10 cellular contexts compared by ENCODE assay signal in genomic region chr9:128911529-128912035, GRCh38. TPM values are rescaled to one million over a fixed set of nuclear protein-coding genes. Genes with fewer than 3 reads are reported as not detected.
DNase-seq lines count a peak whose midpoint lies in the region; ATAC-seq and TF ChIP-seq lines count a peak whose summit lies in the region.
"Had no signal": no experiment of that assay in that cellular context is flagged by ENCODE, and none has a peak within 500 bp of the region (broad histone marks: within the 10 kb centered on the region; RNA-seq: fewer than 3 reads in every experiment).

No MANE protein-coding gene starts in this region.

- H3K27me3 ChIP-seq in lung (ENCODE audit: control insufficient read depth, insufficient read depth) (no peaks in the 10 kb centered on the region), vagina (no peaks in the 10 kb centered on the region)

- H3K36me3 ChIP-seq in lung (ENCODE audit: control insufficient read depth in 2 of 2, insufficient read depth in 2 of 2, low read length in 2 of 2), result peaks cover 17 to 42% of the 10 kb centered on the region in 2 donors
- peaks cover 0 to 29% of the 10 kb centered on the region in 2 donors for H3K36me3 ChIP-seq in vagina

- intact Hi-C loops in activated naive CD4-positive, alpha-beta T cell treated with anti-CD3 and anti-CD28 coated beads for 36 hours (cut with micrococcal nuclease), result no loop called here
- intact Hi-C loops in dendritic cell treated with granulocyte-macrophage colony-stimulating factor and Interleukin-4, amounts not matched to agents 40 ng/mL and 50 ng/mL, for 4 days (cut with micrococcal nuclease), result no loop called here
- intact Hi-C loops in vagina (cut with DNase I), result no loop called here

- no peak for DNase-seq in activated naive CD4-positive, alpha-beta T cell treated with anti-CD3 and anti-CD28 coated beads for 36 hours
- DNase-seq in activated naive CD4-positive, alpha-beta T cell treated with anti-CD3 and anti-CD28 coated beads, Interleukin-2, amount 50 U/mL, for 16 hours, result no peak
- DNase-seq in lung (ENCODE audit: low spot score), result peak; percentile 62
- no peak for DNase-seq in vagina (ENCODE audit: extremely low spot score in 2 of 2)
- DNase-seq in NCI-H1436 (lab: John Stamatoyannopoulos, UW), result no peak
- no peak for DNase-seq in NK-92 treated with Interleukin-12 subunit alpha and Interleukin-12 subunit beta, amount 100 ng/mL, for 24 hours (lab: John Stamatoyannopoulos, UW)
- no peak for DNase-seq in NCI-H345 (lab: John Stamatoyannopoulos, UW)
- DNase-seq: naive B cell had no signal

- H3K9me3 ChIP-seq in lung (ENCODE audit: control insufficient read depth in 2 of 2, insufficient read depth in 1 of 2, low read length in 1 of 2) (no peaks in the 10 kb centered on the region), vagina (no peaks in the 10 kb centered on the region)

- peaks cover 50% of the 10 kb centered on the region for H3K4me1 Mint-ChIP-seq in activated naive CD4-positive, alpha-beta T cell treated with anti-CD3 and anti-CD28 coated beads for 36 hours (ENCODE audit: low read depth)
- peaks cover 31% of the 10 kb centered on the region for H3K4me1 Mint-ChIP-seq in dendritic cell treated with granulocyte-macrophage colony-stimulating factor and Interleukin-4, amounts not matched to agents 40 ng/mL and 50 ng/mL, for 4 days (ENCODE audit: low read depth)

- H3K4me3 Mint-ChIP-seq in activated naive CD4-positive, alpha-beta T cell treated with anti-CD3 and anti-CD28 coated beads for 36 hours, result no peak overlapping the region
- H3K4me3 Mint-ChIP-seq in dendritic cell treated with granulocyte-macrophage colony-stimulating factor and Interleukin-4, amounts not matched to agents 40 ng/mL and 50 ng/mL, for 4 days, result no peak overlapping the region
- H3K4me3 Mint-ChIP-seq: B cell had no signal

- TF ChIP-seq CTCF in lung (IDR thresholded peaks at IDR 0.05; ENCODE audit: control extremely low read depth, extremely low read depth) (no peak), vagina (IDR thresholded peaks at IDR 0.05) (no peak)

- peak overlapping the region; percentile 30 for H3K27ac Mint-ChIP-seq in activated naive CD4-positive, alpha-beta T cell treated with anti-CD3 and anti-CD28 coated beads for 36 hours
- peak overlapping the region; percentile 32 for H3K27ac Mint-ChIP-seq in dendritic cell treated with granulocyte-macrophage colony-stimulating factor and Interleukin-4, amounts not matched to agents 40 ng/mL and 50 ng/mL, for 4 days
- H3K27ac Mint-ChIP-seq: B cell had no signal

- ATAC-seq in lung (ENCODE audit: insufficient read depth, low FRiP score), result peak; percentile 22

- H3K27ac ChIP-seq in lung (ENCODE audit: low read depth in 1 of 2, low read length in 1 of 2) (peak overlapping the region; percentile 82 to 90), vagina (peak overlapping the region; percentile 96)

- peaks cover 26 to 66% of the 10 kb centered on the region in 2 donors for H3K4me1 ChIP-seq in lung (ENCODE audit: control insufficient read depth in 2 of 2, insufficient read depth in 2 of 2, low read length in 2 of 2)
- peaks cover 76% of the 10 kb centered on the region for H3K4me1 ChIP-seq in vagina

- peaks cover 17% of the 10 kb centered on the region for H3K36me3 Mint-ChIP-seq in activated naive CD4-positive, alpha-beta T cell treated with anti-CD3 and anti-CD28 coated beads for 36 hours (ENCODE audit: low read depth)
- H3K36me3 Mint-ChIP-seq in dendritic cell treated with granulocyte-macrophage colony-stimulating factor and Interleukin-4, amounts not matched to agents 40 ng/mL and 50 ng/mL, for 4 days (ENCODE audit: low read depth), result peaks cover 90% of the 10 kb centered on the region

- no peaks in the 10 kb centered on the region for H3K27me3 Mint-ChIP-seq in activated naive CD4-positive, alpha-beta T cell treated with anti-CD3 and anti-CD28 coated beads for 36 hours (ENCODE audit: low read depth)
- H3K27me3 Mint-ChIP-seq in dendritic cell treated with granulocyte-macrophage colony-stimulating factor and Interleukin-4, amounts not matched to agents 40 ng/mL and 50 ng/mL, for 4 days, result no peaks in the 10 kb centered on the region
- H3K27me3 Mint-ChIP-seq: B cell, naive B cell had no signal

- CTCF ChIA-PET in activated naive CD4-positive, alpha-beta T cell treated with anti-CD3 and anti-CD28 coated beads for 36 hours (lab: Charles Lee), result interaction anchor here (1.2 to 1.7 kb wide), 2 partner anchors 17 to 49 kb away, joined by 3 to 4 read pairs; no protein-coding TSS in a partner anchor

- 29 to 31% methylated on average over 8 of the region's 8 CpGs for WGBS in lung, 2 donors

- no peak for TF ChIP-seq POLR2A in vagina (IDR thresholded peaks at IDR 0.05)

- H3K9me3 Mint-ChIP-seq in activated naive CD4-positive, alpha-beta T cell treated with anti-CD3 and anti-CD28 coated beads for 36 hours, result no peaks in the 10 kb centered on the region
- H3K9me3 Mint-ChIP-seq in dendritic cell treated with granulocyte-macrophage colony-stimulating factor and Interleukin-4, amounts not matched to agents 40 ng/mL and 50 ng/mL, for 4 days, result no peaks in the 10 kb centered on the region
- H3K9me3 Mint-ChIP-seq: naive B cell had no signal

- no peak overlapping the region for H3K4me3 ChIP-seq in lung
- H3K4me3 ChIP-seq in vagina, result peak overlapping the region in 1 of 2 donors; percentile 2

RNA-seq across cellular contexts. Expression of gene PHYHD1, which starts 9.2 kb away (rescaled TPM):
- under 1 TPM; 0.44 to 0.50 TPM for total RNA-seq in activated naive CD4-positive, alpha-beta T cell treated with anti-CD3 and anti-CD28 coated beads for 36 hours
- 10 to 100 TPM; 25.5 to 66.5 TPM for total RNA-seq in lung
- 10 to 100 TPM; 21.4 to 86.3 TPM for polyA plus RNA-seq in lung
- 23.6 TPM for total RNA-seq in vagina

RNA-seq across cellular contexts. Expression of gene LRRC8A, which starts 29.6 kb away (rescaled TPM):
- total RNA-seq in activated naive CD4-positive, alpha-beta T cell treated with anti-CD3 and anti-CD28 coated beads for 36 hours, result 10 to 100 TPM; 13.1 to 13.2 TPM
- total RNA-seq in lung (10 to 100 TPM; 30.4 to 60.8 TPM), vagina (110 TPM)
- 10 to 100 TPM; 26.6 to 66.9 TPM for polyA plus RNA-seq in lung

RNA-seq across cellular contexts. Expression of gene KYAT1, which starts 29.8 kb away (rescaled TPM):
- total RNA-seq in activated naive CD4-positive, alpha-beta T cell treated with anti-CD3 and anti-CD28 coated beads for 36 hours, result 10 to 100 TPM; 29.6 to 33.6 TPM
- total RNA-seq in lung, result 1 to 10 TPM; 4.6 to 7.7 TPM
- polyA plus RNA-seq in lung, result 1 to 10 TPM; 4.5 to 5.0 TPM
- 11.0 TPM for total RNA-seq in vagina

RNA-seq across cellular contexts. Expression of gene DOLK, which starts 35.8 kb away (rescaled TPM):
- 1 to 10 TPM; 2.5 to 2.7 TPM for total RNA-seq in activated naive CD4-positive, alpha-beta T cell treated with anti-CD3 and anti-CD28 coated beads for 36 hours
- 10 to 100 TPM; 10.6 to 17.9 TPM for total RNA-seq in lung
- polyA plus RNA-seq in lung, result 10 to 100 TPM in 1 of 2 donors, 1 to 10 TPM in 1; 9.6 to 19.1 TPM
- 8.1 TPM for total RNA-seq in vagina

RNA-seq across cellular contexts. Expression of gene NUP188, which starts 35.9 kb away (rescaled TPM):
- 100 to 1,000 TPM; 101 to 112 TPM for total RNA-seq in activated naive CD4-positive, alpha-beta T cell treated with anti-CD3 and anti-CD28 coated beads for 36 hours
- 10 to 100 TPM; 39.3 to 48.5 TPM for total RNA-seq in lung
- 10 to 100 TPM; 17.0 to 24.9 TPM for polyA plus RNA-seq in lung
- 69.0 TPM for total RNA-seq in vagina

Comparison
In these comparisons a context has a peak if more than half of its experiments do, and no peak if none do; other contexts are left out.
1. RNA of gene PHYHD1, which starts 9.2 kb away (total RNA-seq): 25.5 to 66.5 TPM in lung and 23.6 TPM in vagina (single experiment); 0.44 to 0.50 TPM in activated naive CD4-positive, alpha-beta T cell treated with anti-CD3 and anti-CD28 coated beads for 36 hours; every median in the first group is over 10 times any median in the second.